ENCODE assay signal across 23 cellular contexts in the genomic region with DNA sequence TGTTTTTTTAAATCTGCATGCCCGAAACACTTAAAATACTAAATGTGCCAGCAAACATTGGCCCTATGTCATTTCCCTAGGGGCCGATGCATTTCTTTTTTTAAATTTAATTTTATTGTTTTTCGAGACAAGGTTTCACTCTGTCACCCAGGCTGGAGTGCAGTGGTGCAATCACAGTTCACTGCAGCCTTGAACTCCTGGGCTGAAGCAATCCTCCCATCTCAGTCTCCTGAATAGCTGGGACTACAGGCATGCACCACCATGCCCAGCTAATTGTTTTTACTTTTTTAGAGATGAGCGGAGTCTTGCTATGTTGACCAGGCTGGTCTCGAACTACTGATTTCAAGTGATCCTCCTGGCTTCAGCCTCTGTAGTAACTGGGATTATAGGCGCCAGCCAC. TPM values are rescaled to one million over a fixed set of nuclear protein-coding genes. Genes with fewer than 3 reads are reported as not detected.
DNase-seq lines count a peak whose midpoint lies in the region; ATAC-seq, FAIRE-seq and TF ChIP-seq lines count a peak whose summit lies in the region.
"Had no signal": no experiment of that assay in that cellular context is flagged by ENCODE, and none has a peak within 500 bp of the region (broad histone marks: within the 10 kb centered on the region; RNA-seq: fewer than 3 reads in every experiment).

No MANE protein-coding gene starts in this region.

- WGBS in endodermal cell (ENCODE audit: insufficient coverage in 1 of 2, insufficient read length in 1 of 2), 2 experiments, result 89 to 96% methylated on average over 6 of the region's 6 CpGs
- WGBS in HepG2 (ENCODE audit: low lambda C conversion rate), result 75% methylated on average over 6 of the region's 6 CpGs

- no peak overlapping the region for H3K9ac ChIP-seq in endodermal cell (ENCODE audit: extremely low read depth, low read length, poor library complexity, severe bottlenecking)
- no peak overlapping the region for H3K9ac ChIP-seq in HepG2 (ENCODE audit: insufficient read depth, low read depth, low read length)
- H3K9ac ChIP-seq: BLaER1 had no signal

- H3K27ac ChIP-seq in endodermal cell (ENCODE audit: low read depth, low read length) (no peak overlapping the region), HepG2 (ENCODE audit: extremely low read length, insufficient read depth, low read length) (no peak overlapping the region)
- H3K27ac ChIP-seq in CD4-positive, alpha-beta memory T cell (ENCODE audit: low read depth, low read length), result no peak overlapping the region
- H3K27ac ChIP-seq: BLaER1 had no signal

- no peak overlapping the region for H3K4me3 ChIP-seq in endodermal cell (ENCODE audit: low read length)
- no peak overlapping the region for H3K4me3 ChIP-seq in HepG2 (replicated peaks in 1 of 3; ENCODE audit: insufficient read depth in 1 of 3, low read depth in 2 of 3, low read length in 3 of 3)
- no peak overlapping the region for H3K4me3 ChIP-seq in CD4-positive, alpha-beta memory T cell (ENCODE audit: low read length in 2 of 2)
- H3K4me3 ChIP-seq: BLaER1 had no signal

- H3K36me3 Mint-ChIP-seq in endodermal cell (ENCODE audit: low read depth), result no peaks in the 10 kb centered on the region
- peaks cover 42 to 51% of the 10 kb centered on the region in 2 donors for H3K36me3 Mint-ChIP-seq in CD4-positive, alpha-beta memory T cell

- no peaks in the 10 kb centered on the region for H3K9me3 Mint-ChIP-seq in endodermal cell
- H3K9me3 Mint-ChIP-seq in CD4-positive, alpha-beta memory T cell, result no peaks in the 10 kb centered on the region
- H3K9me3 Mint-ChIP-seq: CD14-positive monocyte; CD4-positive, CD25-positive, alpha-beta regulatory T cell; CD8-positive, alpha-beta T cell had no signal

- no peak for TF ChIP-seq RAD21 in HepG2 (CRISPR knock-in tag; IDR thresholded peaks at IDR 0.05)

- peaks cover 15% of the 10 kb centered on the region for H3K4me1 Mint-ChIP-seq in endodermal cell
- peaks cover 35 to 50% (median 40%) of the 10 kb centered on the region in 4 donors for H3K4me1 Mint-ChIP-seq in CD4-positive, alpha-beta memory T cell

- DNase-seq in endodermal cell (peak; percentile 18), HepG2 (ENCODE audit: low spot score) (peak; percentile 25)
- DNase-seq in activated CD4-positive, alpha-beta T cell treated with anti-CD3 and anti-CD28 coated beads for 48 hours, result no peak
- DNase-seq in effector CD4-positive, alpha-beta T cell, result no peak
- DNase-seq in CD4-positive, alpha-beta memory T cell, result no peak
- DNase-seq: 8988T; ACHN; BE2C; C1 segment of cervical spinal cord; Caco-2; Calu3; CD4-positive, CD25-positive, alpha-beta regulatory T cell; CD8-positive, alpha-beta T cell; DMS79 treated with DMSO at 0.1 percent for 48 hours; GF-D8 had no signal

- H3K4me1 ChIP-seq in endodermal cell (ENCODE audit: control insufficient read depth, insufficient read depth, low read length) (no peaks in the 10 kb centered on the region), HepG2 (ENCODE audit: insufficient read depth, low read length) (peaks cover 16% of the 10 kb centered on the region)
- H3K4me1 ChIP-seq in CD4-positive, alpha-beta memory T cell (ENCODE audit: insufficient read depth, low read length), result peaks cover 27% of the 10 kb centered on the region
- H3K4me1 ChIP-seq: BE2C had no signal

- H3K79me2 ChIP-seq in HepG2 (ENCODE audit: insufficient read depth, low read length), result no peaks in the 10 kb centered on the region

- no peak for TF ChIP-seq EP300 in HepG2 (IDR thresholded peaks at IDR 0.05; ENCODE audit: low read depth in 2 of 2, low read length in 2 of 2)
- TF ChIP-seq EP300 in HepG2 (CRISPR knock-in tag; IDR thresholded peaks at IDR 0.05; ENCODE audit: borderline replicate concordance), result no peak

- H3K27ac Mint-ChIP-seq in endodermal cell, result no peak overlapping the region
- H3K27ac Mint-ChIP-seq in CD4-positive, alpha-beta memory T cell, result no peak overlapping the region
- H3K27ac Mint-ChIP-seq: CD4-positive, CD25-positive, alpha-beta regulatory T cell; CD8-positive, alpha-beta T cell had no signal

- POLR2A ChIA-PET in HepG2 (lab: Yijun Ruan, JAX), result interaction anchor here (1.0 to 1.3 kb wide), 2 partner anchors 102 to 121 kb away, joined by 3 read pairs; no protein-coding TSS in a partner anchor
- POLR2A ChIA-PET in CD4-positive, alpha-beta memory T cell (lab: Charles Lee; ENCODE audit: partially characterized antibody), result interaction anchor here (1.2 to 2.6 kb wide), 3 partner anchors 12 to 121 kb away, joined by 3 to 30 read pairs (median 5); a partner anchor contains a TSS

- no TSS peak for BruUV-seq in HepG2 (replicated peaks; lab: Mats Ljungman, UMichigan)

- H3K27me3 ChIP-seq in endodermal cell (ENCODE audit: control insufficient read depth, insufficient read depth, low read length, poor library complexity, severe bottlenecking) (peaks cover 2% of the 10 kb centered on the region), HepG2 (ENCODE audit: control insufficient read depth in 1 of 2, insufficient read depth in 2 of 2, low read length in 2 of 2) (no peaks in the 10 kb centered on the region)
- no peaks in the 10 kb centered on the region for H3K27me3 ChIP-seq in CD4-positive, alpha-beta memory T cell (ENCODE audit: insufficient read depth, low read length)
- H3K27me3 ChIP-seq: BE2C, BLaER1 had no signal

- CTCF ChIA-PET in HepG2 (lab: Yijun Ruan, JAX; ENCODE audit: low intra/inter-chr PET ratio, low total read pairs), result no interaction called here
- CTCF ChIA-PET in CD4-positive, alpha-beta memory T cell (lab: Charles Lee; ENCODE audit: partially characterized antibody), result interaction anchor here (0.5 to 15.6 kb wide), 13 partner anchors 10 to 469 kb away, joined by 3 to 369 read pairs (median 5); a partner anchor contains a TSS

- no peaks in the 10 kb centered on the region for H3K27me3 Mint-ChIP-seq in endodermal cell (ENCODE audit: insufficient read depth)
- no peaks in the 10 kb centered on the region for H3K27me3 Mint-ChIP-seq in CD4-positive, alpha-beta memory T cell
- H3K27me3 Mint-ChIP-seq: CD4-positive, CD25-positive, alpha-beta regulatory T cell had no signal

- in situ Hi-C loops in HepG2 (cut with HindIII; ENCODE audit: extremely low pct_ligation_motif_present, low pct_unique_long_range_greater_than_20kb), result loop anchor here (5.0 kb wide), 1 partner anchor 119 kb away; no protein-coding TSS in a partner anchor

- H3K4me3 Mint-ChIP-seq in endodermal cell, result no peak overlapping the region
- no peak overlapping the region for H3K4me3 Mint-ChIP-seq in CD4-positive, alpha-beta memory T cell
- H3K4me3 Mint-ChIP-seq: CD14-positive monocyte; CD8-positive, alpha-beta T cell had no signal

- TF ChIP-seq CTCF in endodermal cell (conservative IDR thresholded peaks at IDR 0.05) (no peak), HepG2 (CRISPR knock-in tag; IDR thresholded peaks at IDR 0.05) (no peak)

- no peak for FAIRE-seq in HepG2 (lab: Jason Lieb, UNC)
- FAIRE-seq: A204.1, D721Med, G401.6, GM12891, GM19239 had no signal

- intact Hi-C loops in HepG2 (cut with micrococcal nuclease; ENCODE audit: unreplicated experiment), result no loop called here
- intact Hi-C loops in CD4-positive, alpha-beta memory T cell (cut with micrococcal nuclease), result no loop called here

- H2AFZ ChIP-seq in HepG2 (ENCODE audit: low read length), result no peak overlapping the region

- H3K36me3 ChIP-seq in endodermal cell (ENCODE audit: control insufficient read depth, insufficient read depth, low read length) (no peaks in the 10 kb centered on the region), HepG2 (replicated peaks in 1 of 2; ENCODE audit: control insufficient read depth in 1 of 2, insufficient read depth in 2 of 2, low read length in 2 of 2) (no peaks in the 10 kb centered on the region)
- peaks cover 36% of the 10 kb centered on the region for H3K36me3 ChIP-seq in CD4-positive, alpha-beta memory T cell (ENCODE audit: insufficient read depth, low read length)
- H3K36me3 ChIP-seq: BE2C had no signal

- no peak for TF ChIP-seq POLR2A in HepG2 (IDR thresholded peaks at IDR 0.05; ENCODE audit: insufficient read depth in 1 of 2, low read depth in 2 of 2, low read length in 2 of 2)

- no peaks in the 10 kb centered on the region for H4K20me1 ChIP-seq in HepG2 (ENCODE audit: insufficient read depth, low read length)
- H4K20me1 ChIP-seq: BLaER1 had no signal

- H3K9me3 ChIP-seq in endodermal cell (ENCODE audit: control insufficient read depth, low read length) (no peaks in the 10 kb centered on the region), HepG2 (ENCODE audit: low read length) (no peaks in the 10 kb centered on the region)
- H3K9me3 ChIP-seq in CD4-positive, alpha-beta memory T cell (ENCODE audit: control insufficient read depth in 1 of 2, low read length in 2 of 2), result no peaks in the 10 kb centered on the region
- H3K9me3 ChIP-seq: BE2C, BLaER1, Caco-2 had no signal

- no peak overlapping the region for H3K4me2 ChIP-seq in HepG2 (ENCODE audit: low read depth, low read length)
- H3K4me2 ChIP-seq: BLaER1 had no signal

- peak; percentile 76 for ATAC-seq in HepG2
- ATAC-seq: CD8-positive, alpha-beta T cell had no signal

RNA-seq across cellular contexts. Expression of a gene that starts 5.5 kb away (rescaled TPM):
- total RNA-seq in endodermal cell (1 to 10 TPM; 3.7 to 4.3 TPM), HepG2 (2016; rRNA removed; fragmentation: Illumina TruSeq; extraction: Trizol) (10.6 and 12.5 TPM in 2 replicates)
- 0.96 TPM for polyA plus RNA-seq in endodermal cell (2013, experiment 1 of 2)
- polyA plus RNA-seq in endodermal cell (2013, experiment 2 of 2), result 0.99 TPM
- total RNA-seq in HepG2 (2016; cell fraction: cytosol; rRNA removed; fragmentation: Illumina TruSeq; extraction: Trizol; ENCODE audit: low read depth), result 2.5 and 3.5 TPM in 2 replicates
- 9.8 and 12.9 TPM in 2 replicates for total RNA-seq in HepG2 (2016; cell fraction: insoluble cytoplasmic fraction; rRNA removed; fragmentation: Illumina TruSeq; extraction: Trizol)
- total RNA-seq in HepG2 (2016; cell fraction: membrane; rRNA removed; fragmentation: Illumina TruSeq; extraction: Trizol), result 3.6 and 4.5 TPM in 2 replicates
- total RNA-seq in HepG2 (2016; cell fraction: nucleus; rRNA removed; fragmentation: Illumina TruSeq; extraction: Trizol), result 6.9 and 7.6 TPM in 2 replicates
- polyA plus RNA-seq in HepG2 (2011; rRNA removed), result 6.5 and 7.0 TPM in 2 replicates
- polyA plus RNA-seq in HepG2 (2011; cell fraction: cytosol; rRNA removed), result 2.3 and 5.1 TPM in 2 replicates
- polyA plus RNA-seq in HepG2 (2011; cell fraction: nucleus; rRNA removed), result 4.4 and 8.2 TPM in 2 replicates
- polyA plus RNA-seq in HepG2 (2012), result 2.5 and 4.0 TPM in 2 replicates
- 0.59 and 0.62 TPM in 2 replicates for polyA plus RNA-seq in HepG2 (2016; cell fraction: cytosol; fragmentation: Illumina TruSeq; extraction: Trizol; ENCODE audit: low read depth)
- 11.1 TPM in 2 replicates for polyA plus RNA-seq in HepG2 (2016; cell fraction: insoluble cytoplasmic fraction; fragmentation: Illumina TruSeq; extraction: Trizol; ENCODE audit: low read depth)
- 1.4 and 1.9 TPM in 2 replicates for polyA plus RNA-seq in HepG2 (2016; cell fraction: membrane; fragmentation: Illumina TruSeq; extraction: Trizol; ENCODE audit: low read depth)
- polyA plus RNA-seq in HepG2 (2016; cell fraction: nucleus; fragmentation: Illumina TruSeq; extraction: Trizol; ENCODE audit: insufficient read depth, low read depth), result 11.1 and 11.3 TPM in 2 replicates
- polyA minus RNA-seq in HepG2 (2011; rRNA and poly(A)+ RNA removed; ENCODE audit: low replicate concordance), result 2.0 and 5.7 TPM in 2 replicates
- 2.5 and 3.1 TPM in 2 replicates for polyA minus RNA-seq in HepG2 (2011; cell fraction: cytosol; rRNA and poly(A)+ RNA removed)
- polyA minus RNA-seq in HepG2 (2011; cell fraction: nucleus; rRNA and poly(A)+ RNA removed), result 4.0 and 7.0 TPM in 2 replicates
- total RNA-seq in CD4-positive, alpha-beta memory T cell, result 10 to 100 TPM; 24.0 to 26.0 TPM
- polyA plus RNA-seq in CD4-positive, alpha-beta memory T cell, result 10 to 100 TPM; 23.1 to 43.4 TPM

RNA-seq across cellular contexts. Expression of a gene that starts 5.5 kb away (rescaled TPM):
- total RNA-seq in endodermal cell (1 to 10 TPM; 4.9 to 6.6 TPM), HepG2 (2016; rRNA removed; fragmentation: Illumina TruSeq; extraction: Trizol) (10.9 and 19.2 TPM in 2 replicates)
- polyA plus RNA-seq in endodermal cell (2013, experiment 1 of 2), result 0.85 TPM
- polyA plus RNA-seq in endodermal cell (2013, experiment 2 of 2), result 1.1 TPM
- total RNA-seq in HepG2 (2016; cell fraction: cytosol; rRNA removed; fragmentation: Illumina TruSeq; extraction: Trizol; ENCODE audit: low read depth), result 1.1 and 1.5 TPM in 2 replicates
- 10.7 and 16.9 TPM in 2 replicates for total RNA-seq in HepG2 (2016; cell fraction: insoluble cytoplasmic fraction; rRNA removed; fragmentation: Illumina TruSeq; extraction: Trizol)
- 7.0 and 7.7 TPM in 2 replicates for total RNA-seq in HepG2 (2016; cell fraction: membrane; rRNA removed; fragmentation: Illumina TruSeq; extraction: Trizol)
- 7.4 and 8.7 TPM in 2 replicates for total RNA-seq in HepG2 (2016; cell fraction: nucleus; rRNA removed; fragmentation: Illumina TruSeq; extraction: Trizol)
- polyA plus RNA-seq in HepG2 (2011; rRNA removed), result 2.5 and 3.2 TPM in 2 replicates
- 1.7 and 3.2 TPM in 2 replicates for polyA plus RNA-seq in HepG2 (2011; cell fraction: cytosol; rRNA removed)
- polyA plus RNA-seq in HepG2 (2011; cell fraction: nucleus; rRNA removed), result 1.7 and 2.8 TPM in 2 replicates
- polyA plus RNA-seq in HepG2 (2012), result 4.4 and 5.3 TPM in 2 replicates
- 0.57 TPM in 2 replicates for polyA plus RNA-seq in HepG2 (2016; cell fraction: cytosol; fragmentation: Illumina TruSeq; extraction: Trizol; ENCODE audit: low read depth)
- 12.1 and 15.2 TPM in 2 replicates for polyA plus RNA-seq in HepG2 (2016; cell fraction: insoluble cytoplasmic fraction; fragmentation: Illumina TruSeq; extraction: Trizol; ENCODE audit: low read depth)
- 2.5 and 2.9 TPM in 2 replicates for polyA plus RNA-seq in HepG2 (2016; cell fraction: membrane; fragmentation: Illumina TruSeq; extraction: Trizol; ENCODE audit: low read depth)
- polyA plus RNA-seq in HepG2 (2016; cell fraction: nucleus; fragmentation: Illumina TruSeq; extraction: Trizol; ENCODE audit: insufficient read depth, low read depth), result 9.0 and 9.5 TPM in 2 replicates
- 3.0 and 6.0 TPM in 2 replicates for polyA minus RNA-seq in HepG2 (2011; rRNA and poly(A)+ RNA removed; ENCODE audit: low replicate concordance)
- 5.5 and 9.3 TPM in 2 replicates for polyA minus RNA-seq in HepG2 (2011; cell fraction: cytosol; rRNA and poly(A)+ RNA removed)
- 3.1 and 6.0 TPM in 2 replicates for polyA minus RNA-seq in HepG2 (2011; cell fraction: nucleus; rRNA and poly(A)+ RNA removed)
- total RNA-seq in CD4-positive, alpha-beta memory T cell, result 10 to 100 TPM; 49.3 to 51.0 TPM
- polyA plus RNA-seq in CD4-positive, alpha-beta memory T cell, result 10 to 100 TPM; 14.8 to 34.4 TPM

RNA-seq across cellular contexts. Expression of a gene that starts 18.8 kb away (rescaled TPM):
- total RNA-seq in endodermal cell (under 1 TPM; 0.18 to 0.44 TPM), HepG2 (2016; rRNA removed; fragmentation: Illumina TruSeq; extraction: Trizol) (0.02 TPM in 1 of 2 replicates, not detected in the other)
- not detected for polyA plus RNA-seq in endodermal cell (2013, experiment 1 of 2)
- polyA plus RNA-seq in endodermal cell (2013, experiment 2 of 2), result not detected
- total RNA-seq in HepG2 (2016; cell fraction: cytosol; rRNA removed; fragmentation: Illumina TruSeq; extraction: Trizol; ENCODE audit: low read depth), result not detected in 2 replicates
- total RNA-seq in HepG2 (2016; cell fraction: insoluble cytoplasmic fraction; rRNA removed; fragmentation: Illumina TruSeq; extraction: Trizol), result 0.04 TPM in 1 of 2 replicates, not detected in the other
- total RNA-seq in HepG2 (2016; cell fraction: membrane; rRNA removed; fragmentation: Illumina TruSeq; extraction: Trizol), result not detected in 2 replicates
- not detected in 2 replicates for total RNA-seq in HepG2 (2016; cell fraction: nucleus; rRNA removed; fragmentation: Illumina TruSeq; extraction: Trizol)
- not detected in 2 replicates for polyA plus RNA-seq in HepG2 (2011; rRNA removed)
- 0.03 TPM in 1 of 2 replicates, not detected in the other for polyA plus RNA-seq in HepG2 (2011; cell fraction: cytosol; rRNA removed)
- polyA plus RNA-seq in HepG2 (2011; cell fraction: nucleus; rRNA removed), result 0.33 and 0.39 TPM in 2 replicates
- polyA plus RNA-seq in HepG2 (2012), result not detected in 2 replicates
- polyA plus RNA-seq in HepG2 (2016; cell fraction: cytosol; fragmentation: Illumina TruSeq; extraction: Trizol; ENCODE audit: low read depth), result not detected in 2 replicates
- polyA plus RNA-seq in HepG2 (2016; cell fraction: insoluble cytoplasmic fraction; fragmentation: Illumina TruSeq; extraction: Trizol; ENCODE audit: low read depth), result not detected in 2 replicates
- not detected in 2 replicates for polyA plus RNA-seq in HepG2 (2016; cell fraction: membrane; fragmentation: Illumina TruSeq; extraction: Trizol; ENCODE audit: low read depth)
- polyA plus RNA-seq in HepG2 (2016; cell fraction: nucleus; fragmentation: Illumina TruSeq; extraction: Trizol; ENCODE audit: insufficient read depth, low read depth), result not detected in 2 replicates
- polyA minus RNA-seq in HepG2 (2011; rRNA and poly(A)+ RNA removed; ENCODE audit: low replicate concordance), result 0.02 TPM in 1 of 2 replicates, not detected in the other
- not detected in 2 replicates for polyA minus RNA-seq in HepG2 (2011; cell fraction: cytosol; rRNA and poly(A)+ RNA removed)
- polyA minus RNA-seq in HepG2 (2011; cell fraction: nucleus; rRNA and poly(A)+ RNA removed), result not detected in 2 replicates
- total RNA-seq in CD4-positive, alpha-beta memory T cell, result 10 to 100 TPM; 74.5 to 78.0 TPM
- 10 to 100 TPM in 1 of 2 donors, 1 to 10 TPM in 1; 7.6 to 11.9 TPM for polyA plus RNA-seq in CD4-positive, alpha-beta memory T cell
- total RNA-seq: A673 had no signal

RNA-seq across cellular contexts. Expression of a gene that starts 43.9 kb away (rescaled TPM):
- total RNA-seq in endodermal cell, result 10 to 100 TPM; 90.5 to 93.4 TPM
- 69.5 TPM for polyA plus RNA-seq in endodermal cell (2013, experiment 1 of 2)
- polyA plus RNA-seq in endodermal cell (2013, experiment 2 of 2), result 63.0 TPM
- 30.0 and 49.7 TPM in 2 replicates for total RNA-seq in HepG2 (2016; rRNA removed; fragmentation: Illumina TruSeq; extraction: Trizol)
- total RNA-seq in HepG2 (2016; cell fraction: cytosol; rRNA removed; fragmentation: Illumina TruSeq; extraction: Trizol; ENCODE audit: low read depth), result 4.1 and 5.0 TPM in 2 replicates
- total RNA-seq in HepG2 (2016; cell fraction: insoluble cytoplasmic fraction; rRNA removed; fragmentation: Illumina TruSeq; extraction: Trizol), result 28.3 and 45.9 TPM in 2 replicates
- 6.0 and 6.7 TPM in 2 replicates for total RNA-seq in HepG2 (2016; cell fraction: membrane; rRNA removed; fragmentation: Illumina TruSeq; extraction: Trizol)
- total RNA-seq in HepG2 (2016; cell fraction: nucleus; rRNA removed; fragmentation: Illumina TruSeq; extraction: Trizol), result 27.0 and 29.3 TPM in 2 replicates
- polyA plus RNA-seq in HepG2 (2011; rRNA removed), result 14.7 and 15.4 TPM in 2 replicates
- 11.8 and 17.4 TPM in 2 replicates for polyA plus RNA-seq in HepG2 (2011; cell fraction: cytosol; rRNA removed)
- 10.3 and 14.5 TPM in 2 replicates for polyA plus RNA-seq in HepG2 (2011; cell fraction: nucleus; rRNA removed)
- 19.7 and 22.5 TPM in 2 replicates for polyA plus RNA-seq in HepG2 (2012)
- polyA plus RNA-seq in HepG2 (2016; cell fraction: cytosol; fragmentation: Illumina TruSeq; extraction: Trizol; ENCODE audit: low read depth), result 1.1 and 1.4 TPM in 2 replicates
- polyA plus RNA-seq in HepG2 (2016; cell fraction: insoluble cytoplasmic fraction; fragmentation: Illumina TruSeq; extraction: Trizol; ENCODE audit: low read depth), result 53.6 and 54.5 TPM in 2 replicates
- 3.3 and 3.8 TPM in 2 replicates for polyA plus RNA-seq in HepG2 (2016; cell fraction: membrane; fragmentation: Illumina TruSeq; extraction: Trizol; ENCODE audit: low read depth)
- polyA plus RNA-seq in HepG2 (2016; cell fraction: nucleus; fragmentation: Illumina TruSeq; extraction: Trizol; ENCODE audit: insufficient read depth, low read depth), result 33.7 and 36.9 TPM in 2 replicates
- 21.2 and 58.7 TPM in 2 replicates for polyA minus RNA-seq in HepG2 (2011; rRNA and poly(A)+ RNA removed; ENCODE audit: low replicate concordance)
- 14.3 and 28.6 TPM in 2 replicates for polyA minus RNA-seq in HepG2 (2011; cell fraction: cytosol; rRNA and poly(A)+ RNA removed)
- polyA minus RNA-seq in HepG2 (2011; cell fraction: nucleus; rRNA and poly(A)+ RNA removed), result 25.8 and 29.0 TPM in 2 replicates
- total RNA-seq in CD4-positive, alpha-beta memory T cell, result 10 to 100 TPM; 67.4 to 71.5 TPM
- polyA plus RNA-seq in CD4-positive, alpha-beta memory T cell, result 10 to 100 TPM; 45.6 to 51.3 TPM

Comparison
In these comparisons a context has a peak if more than half of its experiments do, and no peak if none do; other contexts are left out.
1. DNase-seq: peak in endodermal cell (single experiment) and HepG2 (single experiment); none in activated CD4-positive, alpha-beta T cell treated with anti-CD3 and anti-CD28 coated beads for 48 hours (single experiment), effector CD4-positive, alpha-beta T cell (single experiment) and CD4-positive, alpha-beta memory T cell (0 of 5).
2. RNA of a gene that starts 18.8 kb away (total RNA-seq): 74.5 to 78.0 TPM in CD4-positive, alpha-beta memory T cell; 0.18 to 0.44 TPM in endodermal cell and 0.02 to 0.04 TPM in HepG2; every median in the first group is over 10 times any median in the second.